In the genomic region with DNA sequence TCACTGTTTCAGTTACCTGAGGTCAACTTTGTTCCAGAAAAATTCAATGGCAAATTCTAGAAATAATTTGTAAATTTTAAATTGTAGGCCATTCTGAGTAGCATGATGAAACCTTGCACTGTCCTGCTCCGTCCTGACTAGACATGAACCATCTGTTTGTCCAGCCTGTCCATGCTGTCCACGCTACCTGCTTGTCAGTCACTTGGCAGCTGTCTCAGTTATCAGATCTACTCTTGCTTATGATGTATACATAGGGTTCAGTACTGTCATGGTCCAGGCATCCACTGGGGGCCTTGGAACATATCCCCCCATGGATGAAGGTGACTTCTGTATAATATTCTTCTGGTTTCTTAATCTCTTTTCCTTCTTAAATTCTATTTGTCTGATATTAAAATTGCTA, we compare ENCODE assay signal across 28 cellular contexts.
"Had no signal": no experiment of that assay in that cellular context is flagged by ENCODE, and none has a peak within 500 bp of the region (broad histone marks: within the 10 kb centered on the region; RNA-seq: fewer than 3 reads in every experiment).

No MANE protein-coding gene starts in this region.

- H3K9me3 Mint-ChIP-seq: dendritic cell treated with granulocyte-macrophage colony-stimulating factor and Interleukin-4, amounts not matched to agents 40 ng/mL and 50 ng/mL, for 4 days; endodermal cell; naive thymus-derived CD4-positive, alpha-beta T cell; nephron; neural progenitor cell; stimulated activated naive CD8-positive, alpha-beta T cell treated with anti-CD3 and anti-CD28 coated beads, Interleukin-15, amount 100 ng/mL, for 72 hours had no signal

- ATAC-seq: esophagus mucosa; gastrocnemius medialis; heart left ventricle; left cardiac atrium; left lung; naive thymus-derived CD4-positive, alpha-beta T cell; psoas muscle; right cardiac atrium; stimulated activated naive CD8-positive, alpha-beta T cell treated with anti-CD3 and anti-CD28 coated beads, Interleukin-15, amount 100 ng/mL, for 72 hours; upper lobe of right lung had no signal

- H3K4me3 Mint-ChIP-seq: dendritic cell treated with granulocyte-macrophage colony-stimulating factor and Interleukin-4, amounts not matched to agents 40 ng/mL and 50 ng/mL, for 4 days; endodermal cell; naive thymus-derived CD4-positive, alpha-beta T cell; nephron; neural progenitor cell; stimulated activated naive CD8-positive, alpha-beta T cell treated with anti-CD3 and anti-CD28 coated beads, Interleukin-15, amount 100 ng/mL, for 72 hours had no signal

- H3K4me1 Mint-ChIP-seq: endodermal cell had no signal

- DNase-seq: colonic mucosa; effector CD8-positive, alpha-beta T cell; endodermal cell; foreskin fibroblast; gastrocnemius medialis; heart left ventricle; hippocampal formation; left cardiac atrium; left lung; mesenchymal stem cell; midbrain; naive thymus-derived CD4-positive, alpha-beta T cell; ovary; posterior cingulate gyrus; psoas muscle; right cardiac atrium; sigmoid colon; stimulated activated CD4-positive, alpha-beta T cell treated with anti-CD3 and anti-CD28 coated beads, Interleukin-4, amount 100 ng/mL, for 4 hours; stimulated activated naive CD4-positive, alpha-beta T cell; stimulated activated naive CD8-positive, alpha-beta T cell treated with anti-CD3 and anti-CD28 coated beads, Interleukin-15, amount 100 ng/mL, for 72 hours; transverse colon; upper lobe of right lung; uterus had no signal

- H3K27me3 Mint-ChIP-seq: dendritic cell treated with granulocyte-macrophage colony-stimulating factor and Interleukin-4, amounts not matched to agents 40 ng/mL and 50 ng/mL, for 4 days; naive thymus-derived CD4-positive, alpha-beta T cell; stimulated activated naive CD8-positive, alpha-beta T cell treated with anti-CD3 and anti-CD28 coated beads, Interleukin-15, amount 100 ng/mL, for 72 hours had no signal

- H3K27ac Mint-ChIP-seq: dendritic cell treated with granulocyte-macrophage colony-stimulating factor and Interleukin-4, amounts not matched to agents 40 ng/mL and 50 ng/mL, for 4 days; endodermal cell; neural progenitor cell had no signal

- H3K9me3 ChIP-seq: colonic mucosa, gastrocnemius medialis, heart left ventricle, left lung, ovary, psoas muscle, sigmoid colon, suprapubic skin, transverse colon, upper lobe of right lung, uterus had no signal
